ENCODE assay signal across 10 cellular contexts in the genomic region with DNA sequence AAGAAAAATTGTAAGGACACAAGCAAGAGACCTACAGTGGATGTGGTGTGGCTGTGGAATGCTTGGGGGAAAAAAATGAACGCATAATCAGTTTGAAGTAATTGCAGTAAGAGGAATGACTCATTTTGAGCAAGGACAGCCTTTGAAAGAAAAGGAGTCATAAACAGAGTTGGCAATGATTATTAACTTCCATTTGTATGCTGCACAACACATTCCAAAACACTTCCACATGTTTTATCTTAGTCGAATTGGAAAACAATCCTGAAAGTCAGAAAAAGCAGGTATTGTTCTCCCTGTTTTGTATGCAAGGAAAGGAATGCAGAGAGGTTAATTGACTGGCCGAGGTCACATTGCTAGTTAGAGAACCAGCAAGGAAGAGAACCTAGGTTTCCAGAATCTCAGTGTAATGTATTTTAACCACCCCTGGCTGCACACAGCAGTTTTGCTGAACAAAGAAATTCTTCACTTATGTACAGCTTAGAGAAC.
DNase-seq lines count a peak whose midpoint lies in the region; ATAC-seq and TF ChIP-seq lines count a peak whose summit lies in the region.
"Had no signal": no experiment of that assay in that cellular context is flagged by ENCODE, and none has a peak within 500 bp of the region (broad histone marks: within the 10 kb centered on the region; RNA-seq: fewer than 3 reads in every experiment).

No MANE protein-coding gene starts in this region.

- no peak overlapping the region for H3K4me2 ChIP-seq in osteoblast (ENCODE audit: insufficient read depth, low read length)

- H2AFZ ChIP-seq in neuron (ENCODE audit: low read depth, low read length) (peak overlapping the region; percentile 58), osteoblast (ENCODE audit: low read length) (no peak overlapping the region)

- no peaks in the 10 kb centered on the region for H3K79me2 ChIP-seq in osteoblast (ENCODE audit: insufficient read depth, low read length)

- POLR2A ChIA-PET in Panc1 (lab: Charles Lee): no interaction called here

- intact Hi-C loops in Panc1 (cut with micrococcal nuclease; ENCODE audit: unreplicated experiment): no loop called here

- H3K9me3 ChIP-seq in Panc1 (ENCODE audit: control insufficient read depth, insufficient read depth, low read depth, low read length) (no peaks in the 10 kb centered on the region), neuron (ENCODE audit: low read length) (no peaks in the 10 kb centered on the region), osteoblast (ENCODE audit: low read depth, low read length) (peaks cover 2% of the 10 kb centered on the region)

- H3K36me3 ChIP-seq in Panc1 (ENCODE audit: control insufficient read depth, insufficient read depth, low read length) (no peaks in the 10 kb centered on the region), neuron (ENCODE audit: insufficient read depth, low read length) (no peaks in the 10 kb centered on the region), osteoblast (ENCODE audit: insufficient read depth, low read length) (no peaks in the 10 kb centered on the region)

- peaks cover 6% of the 10 kb centered on the region for H3K4me1 ChIP-seq in Panc1 (ENCODE audit: control insufficient read depth, insufficient read depth, low read length)
- peaks cover 33% of the 10 kb centered on the region for H3K4me1 ChIP-seq in neuron (ENCODE audit: insufficient read depth, low read length)
- H3K4me1 ChIP-seq in osteoblast (ENCODE audit: insufficient read depth, low read length): no peaks in the 10 kb centered on the region

- in situ Hi-C loops in Panc1 (cut with HindIII; ENCODE audit: low pct_unique_long_range_greater_than_20kb, low sequenced_read_pairs): no loop called here

- H3K4me3 ChIP-seq in Panc1 (ENCODE audit: low read depth in 2 of 2, low read length in 2 of 2): no peak overlapping the region
- no peak overlapping the region for H3K4me3 ChIP-seq in neuron (ENCODE audit: low read length)
- H3K4me3 ChIP-seq in osteoblast (ENCODE audit: insufficient read depth, low read length): no peak overlapping the region

- CTCF ChIA-PET in Panc1 (lab: Charles Lee): no interaction called here

- no peak for TF ChIP-seq CTCF in Panc1 (IDR thresholded peaks at IDR 0.05)
- TF ChIP-seq CTCF in osteoblast (IDR thresholded peaks at IDR 0.05; ENCODE audit: extremely low read depth, low read depth, low read length): no peak

- no peaks in the 10 kb centered on the region for H4K20me1 ChIP-seq in osteoblast (ENCODE audit: insufficient read depth, low read length)

- DNase-seq in EH (ENCODE audit: low read depth) (peak; percentile 74), Panc1 (ENCODE audit: low read depth, low spot score) (no peak), fibroblast of gingiva (ENCODE audit: low read depth) (peak; percentile 46), osteoblast (ENCODE audit: insufficient read length, low spot score, missing footprints) (no peak), NCI-H2196 treated with DMSO at 0.1 percent for 48 hours (lab: John Stamatoyannopoulos, UW; ENCODE audit: unreplicated experiment) (no peak)
- DNase-seq: activated CD8-positive, alpha-beta memory T cell treated with anti-CD3 and anti-CD28 coated beads, Interleukin-2, amount 10 ng/mL, durations not matched to agents 7 days and 5 days; central memory CD4-positive, alpha-beta T cell had no signal

- H3K27ac ChIP-seq in Panc1 (ENCODE audit: low read length) (peak overlapping the region; percentile 70), osteoblast (ENCODE audit: low read depth, low read length) (no peak overlapping the region)

- ATAC-seq in Panc1 (peak; percentile 91), HG02678 (IDR thresholded peaks at IDR 0.05; ENCODE audit: unreplicated experiment) (no peak), GM21423 (IDR thresholded peaks at IDR 0.05; ENCODE audit: unreplicated experiment) (no peak)
- ATAC-seq: activated CD8-positive, alpha-beta memory T cell treated with anti-CD3 and anti-CD28 coated beads, Interleukin-2, amount 10 ng/mL, durations not matched to agents 7 days and 5 days had no signal

- no TSS peak for BruUV-seq in Panc1 (replicated peaks; lab: Mats Ljungman, UMichigan)

- H3K27me3 ChIP-seq in Panc1 (ENCODE audit: control insufficient read depth, insufficient read depth, low read length) (no peaks in the 10 kb centered on the region), neuron (ENCODE audit: insufficient read depth, low read length) (no peaks in the 10 kb centered on the region), osteoblast (ENCODE audit: insufficient read depth, low read length) (no peaks in the 10 kb centered on the region)

Comparison
In these comparisons a context has a peak if more than half of its experiments do, and no peak if none do; other contexts are left out.
1. DNase-seq: peak in EH (single experiment) and fibroblast of gingiva (single experiment); none in Panc1 (single experiment), osteoblast (single experiment) and NCI-H2196 treated with DMSO at 0.1 percent for 48 hours (single experiment).